Comparison of ENCODE assay signal across 21 cellular contexts in the genomic region with DNA sequence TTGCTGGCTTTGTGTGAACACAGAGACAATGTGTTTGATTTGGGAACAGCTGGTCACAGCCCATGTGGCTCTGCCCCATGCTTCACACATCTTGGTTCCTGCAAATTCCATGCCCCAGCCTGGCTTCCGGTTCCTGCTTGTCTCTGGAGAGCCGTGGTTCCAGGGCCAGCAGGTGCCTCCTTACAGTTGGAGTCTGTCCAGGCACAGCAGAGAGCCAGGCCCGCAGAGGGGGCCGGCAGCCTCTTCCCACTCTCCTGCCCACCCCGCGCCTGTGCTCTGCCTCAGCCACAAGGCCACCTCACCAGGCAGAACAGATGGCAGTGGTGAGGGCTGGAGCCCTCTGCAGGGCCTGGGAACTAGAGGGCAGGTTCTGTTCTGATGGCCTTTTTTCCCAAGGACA.
DNase-seq lines count a peak whose midpoint lies in the region; ATAC-seq and TF ChIP-seq lines count a peak whose summit lies in the region.
"Had no signal": no experiment of that assay in that cellular context is flagged by ENCODE, and none has a peak within 500 bp of the region (broad histone marks: within the 10 kb centered on the region; RNA-seq: fewer than 3 reads in every experiment).

No MANE protein-coding gene starts in this region.

- DNase-seq in G401 (ENCODE audit: low spot score) (peak; percentile 74), NCI-H345 (lab: John Stamatoyannopoulos, UW) (peak; percentile 58), dermis microvascular lymphatic vessel endothelial cell (ENCODE audit: low read depth in 2 of 2) (peak; percentile 7), stomach (no peak), HAP-1 (ENCODE audit: low spot score in 2 of 2) (no peak)
- DNase-seq in stimulated activated CD4-positive, alpha-beta T cell treated with anti-CD3 and anti-CD28 coated beads, Interleukin-4, amount 100 ng/mL, for 4 hours, result no peak
- DNase-seq: activated effector memory CD4-positive, alpha-beta T cell treated with anti-CD3 and anti-CD28 coated beads, Interleukin-2, amount 50 U/mL, for 16 hours; CD4-positive, alpha-beta memory T cell; H7; left lung; midbrain; NCI-H1417 treated with DMSO at 0.1 percent for 48 hours; NCI-H510A treated with DMSO at 0.1 percent for 48 hours; stimulated activated CD4-positive, alpha-beta T cell treated with anti-CD3 and anti-CD28 coated beads, Interleukin-4, amount 100 ng/mL, for 1 hour; T-helper 2 cell; trophoblast cell had no signal

- peak overlapping the region in 2 of 10 experiments; percentile 11 to 42; a peak in 2 of 20 replicates for H3K4me3 ChIP-seq in BLaER1 treated with 17β-estradiol and CSF1 and Interleukin-3, amounts not matched to agents 10 nM and 100 nM
- H3K4me3 ChIP-seq in stomach (no peak overlapping the region), HAP-1 (no peak overlapping the region)
- H3K4me3 ChIP-seq: breast epithelium, dorsolateral prefrontal cortex, left lung, prostate gland had no signal

- no peaks in the 10 kb centered on the region for H3K9me3 ChIP-seq in BLaER1 treated with 17β-estradiol and CSF1 and Interleukin-3, amounts not matched to agents 10 nM and 100 nM (replicated peaks in 1 of 11)
- no peaks in the 10 kb centered on the region for H3K9me3 ChIP-seq in stomach
- no peaks in the 10 kb centered on the region for H3K9me3 ChIP-seq in HAP-1
- H3K9me3 ChIP-seq: breast epithelium, left lung, prostate gland had no signal

- peaks cover 0 to 24% (median 0%) of the 10 kb centered on the region in 11 experiments; a peak in 5 of 22 replicates for H3K27me3 ChIP-seq in BLaER1 treated with 17β-estradiol and CSF1 and Interleukin-3, amounts not matched to agents 10 nM and 100 nM
- H3K27me3 ChIP-seq in stomach (no peaks in the 10 kb centered on the region), HAP-1 (ENCODE audit: low read depth) (no peaks in the 10 kb centered on the region)
- H3K27me3 ChIP-seq: breast epithelium, dorsolateral prefrontal cortex, left lung had no signal

- peaks cover 0 to 24% (median 0%) of the 10 kb centered on the region in 11 experiments; a peak in 4 of 22 replicates for H3K36me3 ChIP-seq in BLaER1 treated with 17β-estradiol and CSF1 and Interleukin-3, amounts not matched to agents 10 nM and 100 nM
- H3K36me3 ChIP-seq in stomach (no peaks in the 10 kb centered on the region), HAP-1 (replicated peaks) (no peaks in the 10 kb centered on the region)
- H3K36me3 ChIP-seq: breast epithelium, left lung, prostate gland had no signal

- peak overlapping the region; percentile 35 to 97 (median 86) for H3K4me2 ChIP-seq in BLaER1 treated with 17β-estradiol and CSF1 and Interleukin-3, amounts not matched to agents 10 nM and 100 nM

- WGBS in stomach, 5 donors, result 60 to 80% (median 64%) methylated on average over 1 to 6 of the region's 6 CpGs; no CpG with 5 or more reads in 1 of the 5 donors

- intact Hi-C loops in stomach (cut with DNase I; ENCODE audit: low total_unique reads), result no loop called here

- peaks cover 0 to 23% (median 0%) of the 10 kb centered on the region in 11 experiments; a peak in 8 of 22 replicates for H4K20me1 ChIP-seq in BLaER1 treated with 17β-estradiol and CSF1 and Interleukin-3, amounts not matched to agents 10 nM and 100 nM

- TF ChIP-seq POLR2A in stomach (IDR thresholded peaks at IDR 0.05), result no peak

- no peak for TF ChIP-seq CTCF in stomach (IDR thresholded peaks at IDR 0.05)

- TF ChIP-seq EP300 in stomach (IDR thresholded peaks at IDR 0.05), result no peak

- peak overlapping the region in 7 of 11 experiments; percentile 7 to 79 (median 64); a peak in 10 of 22 replicates for H3K9ac ChIP-seq in BLaER1 treated with 17β-estradiol and CSF1 and Interleukin-3, amounts not matched to agents 10 nM and 100 nM

- ATAC-seq in HG03442 (IDR thresholded peaks at IDR 0.05; ENCODE audit: unreplicated experiment), result no peak
- ATAC-seq: left lung had no signal

- H3K27ac ChIP-seq in BLaER1 treated with 17β-estradiol and CSF1 and Interleukin-3, amounts not matched to agents 10 nM and 100 nM, result peak overlapping the region in 7 of 11 experiments; percentile 46 to 88 (median 73); a peak in 13 of 22 replicates
- H3K27ac ChIP-seq in stomach, result no peak overlapping the region
- H3K27ac ChIP-seq: breast epithelium, left lung, prostate gland had no signal

- peaks cover 52 to 100% (median 89%) of the 10 kb centered on the region in 10 experiments for H3K4me1 ChIP-seq in BLaER1 treated with 17β-estradiol and CSF1 and Interleukin-3, amounts not matched to agents 10 nM and 100 nM
- H3K4me1 ChIP-seq in stomach (peaks cover 0 to 23% (median 16%) of the 10 kb centered on the region in 4 donors), HAP-1 (peaks cover 8% of the 10 kb centered on the region)
- H3K4me1 ChIP-seq: breast epithelium, left lung had no signal

- in situ Hi-C loops in G401 (cut with HindIII; ENCODE audit: low sequenced_read_pairs) (no loop called here), HAP-1 (cut with MboI; ENCODE audit: low sequenced_read_pairs) (no loop called here)

Comparison
In these comparisons a context has a peak if more than half of its experiments do, and no peak if none do; other contexts are left out.
1. H3K27ac ChIP-seq: peak in BLaER1 treated with 17β-estradiol and CSF1 and Interleukin-3, amounts not matched to agents 10 nM and 100 nM (7 of 11); none in stomach (0 of 5).
2. DNase-seq: peak in G401 (single experiment), NCI-H345 (single experiment) and dermis microvascular lymphatic vessel endothelial cell (2 of 2); none in stomach (single experiment), stimulated activated CD4-positive, alpha-beta T cell treated with anti-CD3 and anti-CD28 coated beads, Interleukin-4, amount 100 ng/mL, for 4 hours (0 of 2) and HAP-1 (0 of 2).